ENCODE assay signal across 8 cellular contexts in genomic region chr9:41359116-41359515, GRCh38.
DNase-seq lines count a peak whose midpoint lies in the region; ATAC-seq and TF ChIP-seq lines count a peak whose summit lies in the region.
"Not testable (repeated sequence)": the region's sequence is repeated elsewhere in the genome, so short reads cannot be mapped to it uniquely, and the experiment has no call there.

No MANE protein-coding gene starts in this region.

- not testable (repeated sequence) for TF ChIP-seq CTCF in GM12864 (IDR thresholded peaks at IDR 0.05; ENCODE audit: low read depth, low read length, missing control alignments); LNCaP clone FGC (IDR thresholded peaks at IDR 0.05; ENCODE audit: control insufficient read depth, extremely low read depth, insufficient read depth); prostate gland (IDR thresholded peaks at IDR 0.05); vagina (IDR thresholded peaks at IDR 0.05)

- H3K36me3 Mint-ChIP-seq in activated naive CD4-positive, alpha-beta T cell treated with anti-CD3 and anti-CD28 coated beads, Interleukin-2, amount 50 U/mL, for 24 hours = not testable (repeated sequence)

- not testable (repeated sequence) for H3K4me1 Mint-ChIP-seq in activated naive CD4-positive, alpha-beta T cell treated with anti-CD3 and anti-CD28 coated beads, Interleukin-2, amount 50 U/mL, for 24 hours

- TF ChIP-seq POLR2A in erythroblast (IDR thresholded peaks at IDR 0.05; ENCODE audit: low read length) = peak; percentile 49
- not testable (repeated sequence) for TF ChIP-seq POLR2A in prostate gland (IDR thresholded peaks at IDR 0.05); vagina (IDR thresholded peaks at IDR 0.05)

- H3K27ac Mint-ChIP-seq in activated naive CD4-positive, alpha-beta T cell treated with anti-CD3 and anti-CD28 coated beads, Interleukin-2, amount 50 U/mL, for 24 hours = peak overlapping the region; percentile 93

- intact Hi-C loops in prostate gland (cut with DNase I); vagina (cut with DNase I): not testable (repeated sequence)

- whole genome bisulfite sequencing in prostate gland = 0% methylated on average over 12 of the region's 27 CpGs

- H3K27me3 ChIP-seq in prostate gland (replicated peaks; ENCODE audit: insufficient read depth); vagina: not testable (repeated sequence)

- not testable (repeated sequence) for H3K9me3 ChIP-seq in prostate gland, vagina

- H3K36me3 ChIP-seq in prostate gland, vagina: not testable (repeated sequence)

- not testable (repeated sequence) for H3K9me3 Mint-ChIP-seq in activated naive CD4-positive, alpha-beta T cell treated with anti-CD3 and anti-CD28 coated beads, Interleukin-2, amount 50 U/mL, for 24 hours

- H3K4me1 ChIP-seq in prostate gland (replicated peaks); vagina: not testable (repeated sequence)

- peak; percentile 37; the same call in 1 of the 3 replicates for ATAC-seq in SK-N-SH treated with all-trans-retinoic acid at 6 μM for 48 hours

- peak overlapping the region; percentile 93 for H3K4me3 Mint-ChIP-seq in activated naive CD4-positive, alpha-beta T cell treated with anti-CD3 and anti-CD28 coated beads, Interleukin-2, amount 50 U/mL, for 24 hours

- not testable (repeated sequence) for DNase-seq in GM12864 (ENCODE audit: low read depth); LNCaP clone FGC (ENCODE audit: low read depth)
- DNase-seq in erythroblast (lab: John Stamatoyannopoulos, UW) = peak; percentile 71
- DNase-seq in left kidney (ENCODE audit: low read depth, low spot score) = peak; percentile 56
- DNase-seq in prostate gland (ENCODE audit: low spot score) = peak; percentile 29
- DNase-seq in vagina (ENCODE audit: extremely low spot score in 2 of 2) = peak; percentile 55 to 87

- peak overlapping the region; percentile 80 to 81 for H3K27ac ChIP-seq in prostate gland
- peak overlapping the region; percentile 84 for H3K27ac ChIP-seq in vagina

- H3K4me3 ChIP-seq in GM12864 (ENCODE audit: low read depth, low read length) (peak overlapping the region; percentile 74), LNCaP clone FGC (ENCODE audit: low read depth, low read length) (peak overlapping the region; percentile 65), prostate gland (peak overlapping the region; percentile 50 to 55), vagina (peak overlapping the region; percentile 53 to 64)

- H3K27me3 Mint-ChIP-seq in activated naive CD4-positive, alpha-beta T cell treated with anti-CD3 and anti-CD28 coated beads, Interleukin-2, amount 50 U/mL, for 24 hours = not testable (repeated sequence)
